ENCODE assay signal across 8 cellular contexts in genomic region chr9:34178698-34179527, GRCh38. TPM values are rescaled to one million over a fixed set of nuclear protein-coding genes. Genes with fewer than 3 reads are reported as not detected.
DNase-seq lines count a peak whose midpoint lies in the region; ATAC-seq and TF ChIP-seq lines count a peak whose summit lies in the region.

UBAP1 (plus strand) TSS chr9:34179043; CDS start chr9:34220915, 41,872 bp downstream.

- H3K27me3 ChIP-seq in osteoblast (ENCODE audit: insufficient read depth, low read length): no peaks in the 10 kb centered on the region
- H3K27me3 ChIP-seq in thoracic aorta (replicated peaks; ENCODE audit: insufficient read depth): no peaks in the 10 kb centered on the region

- peak within 1 kb of the TSS; percentile 100 for H2AFZ ChIP-seq in osteoblast (ENCODE audit: low read length)

- H3K36me3 Mint-ChIP-seq in activated naive CD8-positive, alpha-beta T cell: no peaks in the 10 kb centered on the region
- H3K36me3 Mint-ChIP-seq in glutamatergic neuron (ENCODE audit: unreplicated experiment): no peaks in the 10 kb centered on the region

- DNase-seq in NCI-H1092 treated with DMSO at 0.1 percent for 48 hours (lab: John Stamatoyannopoulos, UW) (peak; percentile 98), SKM-1 treated with dmso at 0.1 percent for 144 hours (lab: John Stamatoyannopoulos, UW; ENCODE audit: unreplicated experiment) (peak; percentile 98), glutamatergic neuron (peak; percentile 96), osteoblast (ENCODE audit: insufficient read length, low spot score, missing footprints) (peak; percentile 97), thoracic aorta (ENCODE audit: low spot score) (peak; percentile 96)

- H3K36me3 ChIP-seq in osteoblast (ENCODE audit: insufficient read depth, low read length) (peaks cover 1% of the 10 kb centered on the region), thoracic aorta (no peaks in the 10 kb centered on the region)

- peak within 1 kb of the TSS; percentile 97 for H3K4me2 ChIP-seq in osteoblast (ENCODE audit: insufficient read depth, low read length)

- ATAC-seq in HG02610 (IDR thresholded peaks at IDR 0.05; ENCODE audit: unreplicated experiment) (peak; percentile 99), thoracic aorta (ENCODE audit: insufficient number of reproducible peaks, low FRiP score, low read depth) (peak; percentile 99)

- H3K79me2 ChIP-seq in osteoblast (ENCODE audit: insufficient read depth, low read length): peaks cover 54% of the 10 kb centered on the region

- H3K27ac ChIP-seq in osteoblast (ENCODE audit: low read depth, low read length): peak within 1 kb of the TSS; percentile 96
- peak within 1 kb of the TSS; percentile 74 to 93 for H3K27ac ChIP-seq in thoracic aorta

- H4K20me1 ChIP-seq in osteoblast (ENCODE audit: insufficient read depth, low read length): peaks cover 15% of the 10 kb centered on the region

- no peaks in the 10 kb centered on the region for H3K9me3 ChIP-seq in osteoblast (ENCODE audit: low read depth, low read length)
- H3K9me3 ChIP-seq in thoracic aorta: no peaks in the 10 kb centered on the region

- peaks cover 30% of the 10 kb centered on the region for H3K4me1 Mint-ChIP-seq in activated naive CD8-positive, alpha-beta T cell (ENCODE audit: low read depth)
- H3K4me1 Mint-ChIP-seq in glutamatergic neuron (ENCODE audit: low read depth, unreplicated experiment): no peaks in the 10 kb centered on the region

- peak within 1 kb of the TSS; percentile 95 for H3K4me3 Mint-ChIP-seq in activated naive CD8-positive, alpha-beta T cell
- peak within 1 kb of the TSS; percentile 100 for H3K4me3 Mint-ChIP-seq in glutamatergic neuron (ENCODE audit: unreplicated experiment)

- H3K9me3 Mint-ChIP-seq in activated naive CD8-positive, alpha-beta T cell (ENCODE audit: low read depth): no peaks in the 10 kb centered on the region
- H3K9me3 Mint-ChIP-seq in glutamatergic neuron (ENCODE audit: unreplicated experiment): peaks cover 10% of the 10 kb centered on the region

- H3K4me1 ChIP-seq in osteoblast (ENCODE audit: insufficient read depth, low read length) (peaks cover 6% of the 10 kb centered on the region), thoracic aorta (ENCODE audit: control insufficient read depth in 1 of 2, low read depth in 2 of 2) (peaks cover 3 to 21% of the 10 kb centered on the region in 2 donors)

- H3K27ac Mint-ChIP-seq in activated naive CD8-positive, alpha-beta T cell: peak within 1 kb of the TSS; percentile 97
- H3K27ac Mint-ChIP-seq in glutamatergic neuron (ENCODE audit: unreplicated experiment): peak within 1 kb of the TSS; percentile 96

- H3K4me3 ChIP-seq in GM08714 (ENCODE audit: low read length) (peak within 1 kb of the TSS; percentile 99), osteoblast (ENCODE audit: insufficient read depth, low read length) (peak within 1 kb of the TSS; percentile 100), thoracic aorta (peak within 1 kb of the TSS; percentile 74)

- TF ChIP-seq CTCF in glutamatergic neuron (IDR thresholded peaks at IDR 0.05; ENCODE audit: partially characterized antibody, unreplicated experiment) (no peak), osteoblast (IDR thresholded peaks at IDR 0.05; ENCODE audit: extremely low read depth, low read depth, low read length) (no peak), thoracic aorta (IDR thresholded peaks at IDR 0.05) (no peak)

- H3K27me3 Mint-ChIP-seq in activated naive CD8-positive, alpha-beta T cell: no peaks in the 10 kb centered on the region
- peaks cover 7% of the 10 kb centered on the region for H3K27me3 Mint-ChIP-seq in glutamatergic neuron (ENCODE audit: unreplicated experiment)

RNA-seq across cellular contexts. Expression of gene UBAP1, which starts in this region (rescaled TPM):
- 28.4 TPM for total RNA-seq in glutamatergic neuron (ENCODE audit: unreplicated experiment)
- total RNA-seq in osteoblast: 40.9 and 43.9 TPM in 2 replicates
- total RNA-seq in thoracic aorta: 10 to 100 TPM; 35.7 to 52.3 TPM

Comparison
In these comparisons a context has a peak if more than half of its experiments do, and no peak if none do; other contexts are left out.
1. Peak in every context shown above with its lines: DNase-seq, ATAC-seq, H3K4me3 ChIP-seq and H3K27ac ChIP-seq.